In the genomic region with DNA sequence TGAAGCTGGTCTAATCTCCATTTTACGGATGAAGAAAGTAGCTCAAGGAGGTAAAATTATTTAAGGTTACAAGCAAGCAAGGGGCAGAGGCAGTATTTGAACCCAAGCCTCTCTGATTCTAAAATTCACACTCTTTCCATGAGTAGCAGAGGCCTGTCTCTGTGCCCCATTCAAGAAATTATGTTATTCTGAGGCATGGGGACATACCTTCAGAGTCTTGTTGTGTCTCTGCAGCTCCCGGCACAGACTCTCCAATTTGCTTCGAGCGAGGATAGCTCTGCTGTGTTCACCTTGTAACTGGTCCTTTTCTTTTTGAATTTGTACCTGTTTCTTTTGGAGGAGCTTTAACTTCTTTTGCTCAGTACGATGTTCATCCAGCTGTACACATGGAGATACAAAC, we compare ENCODE assay signal across 14 cellular contexts.
"Had no signal": no experiment of that assay in that cellular context is flagged by ENCODE, and none has a peak within 500 bp of the region (broad histone marks: within the 10 kb centered on the region; RNA-seq: fewer than 3 reads in every experiment).

No MANE protein-coding gene starts in this region.

- DNase-seq: activated CD4-positive, alpha-beta memory T cell treated with anti-CD3 and anti-CD28 coated beads, Interleukin-2, amount 10 ng/mL, durations not matched to agents 7 days and 5 days; activated effector memory CD4-positive, alpha-beta T cell treated with Interleukin-2 at 50 U/mL for 16 hours; activated naive CD4-positive, alpha-beta T cell treated with anti-CD3 and anti-CD28 coated beads, Interleukin-2, amount 50 U/mL, for 16 hours; activated T-cell treated with anti-CD3 and anti-CD28 coated beads, Interleukin-2, amount 50 U/mL, for 24 hours; heart left ventricle; right lobe of liver; T1000; upper lobe of right lung had no signal

- H3K4me1 ChIP-seq: upper lobe of right lung had no signal

- H3K4me3 Mint-ChIP-seq: activated CD4-positive, alpha-beta memory T cell treated with anti-CD3 and anti-CD28 coated beads, Interleukin-2, amount 10 ng/mL, durations not matched to agents 7 days and 5 days; activated T-cell treated with anti-CD3 and anti-CD28 coated beads, Interleukin-2, amount 50 U/mL, for 24 hours; neural crest cell had no signal

- H3K27ac Mint-ChIP-seq: activated CD4-positive, alpha-beta memory T cell treated with anti-CD3 and anti-CD28 coated beads, Interleukin-2, amount 10 ng/mL, durations not matched to agents 7 days and 5 days; activated T-cell treated with anti-CD3 and anti-CD28 coated beads, Interleukin-2, amount 50 U/mL, for 24 hours had no signal

- H3K9me3 ChIP-seq: heart left ventricle, right lobe of liver, thoracic aorta, upper lobe of right lung had no signal

- H3K27ac ChIP-seq: cardiac muscle cell, epithelial cell of prostate, right lobe of liver, thoracic aorta, upper lobe of right lung, VCaP had no signal

- H3K36me3 ChIP-seq: right lobe of liver, thoracic aorta, upper lobe of right lung had no signal

- H3K4me1 Mint-ChIP-seq: activated CD4-positive, alpha-beta memory T cell treated with anti-CD3 and anti-CD28 coated beads, Interleukin-2, amount 10 ng/mL, durations not matched to agents 7 days and 5 days; neural crest cell had no signal

- H3K27me3 Mint-ChIP-seq: activated CD4-positive, alpha-beta memory T cell treated with anti-CD3 and anti-CD28 coated beads, Interleukin-2, amount 10 ng/mL, durations not matched to agents 7 days and 5 days; activated T-cell treated with anti-CD3 and anti-CD28 coated beads, Interleukin-2, amount 50 U/mL, for 24 hours had no signal

- H3K9me3 Mint-ChIP-seq: activated CD4-positive, alpha-beta memory T cell treated with anti-CD3 and anti-CD28 coated beads, Interleukin-2, amount 10 ng/mL, durations not matched to agents 7 days and 5 days; activated T-cell treated with anti-CD3 and anti-CD28 coated beads, Interleukin-2, amount 50 U/mL, for 24 hours; neural crest cell had no signal

- H3K4me3 ChIP-seq: cardiac muscle cell, heart left ventricle, lung, right lobe of liver, upper lobe of right lung had no signal

- H3K27me3 ChIP-seq: cardiac muscle cell, heart left ventricle, right lobe of liver, upper lobe of right lung had no signal

- ATAC-seq: upper lobe of right lung had no signal
